28 cellular contexts compared by ENCODE assay signal in genomic region chr10:52343439-52343838, GRCh38. TPM values are rescaled to one million over a fixed set of nuclear protein-coding genes. Genes with fewer than 3 reads are reported as not detected.
"Had no signal": no experiment of that assay in that cellular context is flagged by ENCODE, and none has a peak within 500 bp of the region (broad histone marks: within the 10 kb centered on the region; RNA-seq: fewer than 3 reads in every experiment).

No MANE protein-coding gene starts in this region.

- H3K4me1 Mint-ChIP-seq: endodermal cell, natural killer cell, neural progenitor cell, T-helper 17 cell, WTC11 had no signal

- H3K9me3 Mint-ChIP-seq: activated naive CD4-positive, alpha-beta T cell treated with anti-CD3 and anti-CD28 coated beads, Interleukin-2, amount 50 U/mL, for 72 hours; activated T-cell treated with anti-CD3 and anti-CD28 coated beads, Interleukin-2, amount 50 U/mL, for 72 hours; dendritic cell treated with granulocyte-macrophage colony-stimulating factor and Interleukin-4, amounts not matched to agents 40 ng/mL and 50 ng/mL, for 4 days; endodermal cell; natural killer cell; neural progenitor cell; WTC11 had no signal

- H3K9me3 ChIP-seq: lower lobe of right lung, tibial nerve had no signal

- H3K27ac Mint-ChIP-seq: activated naive CD4-positive, alpha-beta T cell treated with anti-CD3 and anti-CD28 coated beads, Interleukin-2, amount 50 U/mL, for 72 hours; activated T-cell treated with anti-CD3 and anti-CD28 coated beads, Interleukin-2, amount 50 U/mL, for 72 hours; dendritic cell treated with granulocyte-macrophage colony-stimulating factor and Interleukin-4, amounts not matched to agents 40 ng/mL and 50 ng/mL, for 4 days; endodermal cell; natural killer cell; neural progenitor cell; T-helper 17 cell; WTC11 had no signal

- H3K36me3 ChIP-seq: breast epithelium, left lung, lower lobe of right lung, neural progenitor cell, spleen, tibial nerve had no signal

- H3K4me3 Mint-ChIP-seq: activated T-cell treated with anti-CD3 and anti-CD28 coated beads, Interleukin-2, amount 50 U/mL, for 72 hours; dendritic cell treated with granulocyte-macrophage colony-stimulating factor and Interleukin-4, amounts not matched to agents 40 ng/mL and 50 ng/mL, for 4 days; endodermal cell; natural killer cell; neural progenitor cell; T-helper 17 cell; WTC11 had no signal

- H3K27me3 Mint-ChIP-seq: dendritic cell treated with granulocyte-macrophage colony-stimulating factor and Interleukin-4, amounts not matched to agents 40 ng/mL and 50 ng/mL, for 4 days; T-helper 17 cell had no signal

- H3K36me3 Mint-ChIP-seq: activated naive CD4-positive, alpha-beta T cell treated with anti-CD3 and anti-CD28 coated beads, Interleukin-2, amount 50 U/mL, for 72 hours; natural killer cell; neural progenitor cell; WTC11 had no signal

- ATAC-seq: activated naive CD4-positive, alpha-beta T cell treated with anti-CD3 and anti-CD28 coated beads, Interleukin-2, amount 50 U/mL, for 72 hours; activated T-cell treated with anti-CD3 and anti-CD28 coated beads, Interleukin-2, amount 50 U/mL, for 72 hours; esophagus mucosa; left lung; lower lobe of right lung; natural killer cell; right cardiac atrium; T-helper 17 cell; WTC11 had no signal

- H3K27ac ChIP-seq: breast epithelium, left lung, lower lobe of right lung, neural progenitor cell, spleen, tibial nerve had no signal

- H3K4me1 ChIP-seq: breast epithelium, left lung, lower lobe of right lung, spleen, tibial nerve had no signal

- H3K4me3 ChIP-seq: breast epithelium, left lung, lower lobe of right lung, neural progenitor cell, spleen, tibial nerve had no signal

- DNase-seq: activated CD4-positive, alpha-beta T cell treated with anti-CD3 and anti-CD28 coated beads for 1 hour; activated CD4-positive, alpha-beta T cell treated with anti-CD3 and anti-CD28 coated beads, Interleukin-2, amount 50 U/mL, for 1 hour; activated naive CD4-positive, alpha-beta T cell; activated T-cell treated with anti-CD3 and anti-CD28 coated beads for 4 hours; activated T-cell treated with anti-CD3 and anti-CD28 coated beads, Interleukin-2, amount 50 U/mL, for 72 hours; central memory CD4-positive, alpha-beta T cell; endodermal cell; foreskin melanocyte; glutamatergic neuron; left lung; lower lobe of right lung; mesendoderm; natural killer cell; occipital lobe; posterior cingulate gyrus; right cardiac atrium; spleen; stimulated activated naive CD4-positive, alpha-beta T cell; T-helper 17 cell; T1000 had no signal

- H3K27me3 ChIP-seq: breast epithelium, left lung, neural progenitor cell, spleen, tibial nerve had no signal

RNA-seq across cellular contexts. Expression of gene DKK1, which starts 29.4 kb away (rescaled TPM):
- total RNA-seq: activated naive CD4-positive, alpha-beta T cell treated with anti-CD3 and anti-CD28 coated beads, Interleukin-2, amount 50 U/mL, for 72 hours; activated T-cell treated with anti-CD3 and anti-CD28 coated beads, Interleukin-2, amount 50 U/mL, for 72 hours; mononuclear cell; natural killer cell; right cardiac atrium; T-helper 17 cell had no signal
